ENCODE assay signal across 8 cellular contexts in genomic region chr17:8375738-8376259, GRCh38. TPM values are rescaled to one million over a fixed set of nuclear protein-coding genes. Genes with fewer than 3 reads are reported as not detected.
A peak's percentile ranks its signal among the peaks of the same experiment; 100 is the strongest.
DNase-seq lines count a peak whose midpoint lies in the region; ATAC-seq and TF ChIP-seq lines count a peak whose summit lies in the region.

No MANE protein-coding gene starts in this region.

- no peak for TF ChIP-seq POLR2A in transverse colon (IDR thresholded peaks at IDR 0.05)

- H3K4me1 ChIP-seq in lung (ENCODE audit: control insufficient read depth in 2 of 2, insufficient read depth in 2 of 2, low read length in 2 of 2) (peaks cover 7 to 14% of the 10 kb centered on the region in 2 donors), transverse colon (peaks cover 3 to 41% (median 23%) of the 10 kb centered on the region in 4 donors)

- H3K36me3 ChIP-seq in lung (ENCODE audit: control insufficient read depth in 2 of 2, insufficient read depth in 2 of 2, low read length in 2 of 2): peaks cover 18 to 26% of the 10 kb centered on the region in 2 donors
- H3K36me3 ChIP-seq in transverse colon: peaks cover 0 to 33% (median 10%) of the 10 kb centered on the region in 4 donors

- intact Hi-C loops in transverse colon (cut with DNase I; ENCODE audit: low total_unique reads): no loop called here

- in situ Hi-C loops in GM13976 (cut with MboI; ENCODE audit: low sequenced_read_pairs, unreplicated experiment): no loop called here
- in situ Hi-C loops in transverse colon (cut with MboI; ENCODE audit: low pct_ligation_motif_present in 1 of 4, low pct_unique_long_range_greater_than_20kb in 1 of 4, low sequenced_read_pairs in 3 of 4): no loop called here

- ATAC-seq in lung (ENCODE audit: insufficient read depth, low FRiP score) (peak; percentile 14), HG03135 (IDR thresholded peaks at IDR 0.05; ENCODE audit: unreplicated experiment) (no peak)

- H3K27ac ChIP-seq in cingulate gyrus (ENCODE audit: low read depth, low read length) (peak overlapping the region; percentile 96), lung (ENCODE audit: low read depth in 1 of 2, low read length in 1 of 2) (peak overlapping the region; percentile 89 to 90), transverse colon (peak overlapping the region; percentile 85 to 87 (median 86))

- TF ChIP-seq CTCF in GM13976 (IDR thresholded peaks at IDR 0.05; ENCODE audit: borderline replicate concordance, control extremely low read depth, extremely low read depth, insufficient read depth, missing control alignments) (no peak), lung (IDR thresholded peaks at IDR 0.05; ENCODE audit: control extremely low read depth, extremely low read depth) (no peak), transverse colon (IDR thresholded peaks at IDR 0.05) (no peak)

- H3K27me3 ChIP-seq in lung (ENCODE audit: control insufficient read depth, insufficient read depth) (no peaks in the 10 kb centered on the region), transverse colon (no peaks in the 10 kb centered on the region)

- WGBS in lung, 2 donors: 22 to 26% methylated on average over 18 of the region's 18 CpGs
- 20 to 23% methylated on average over 7 to 18 of the region's 18 CpGs for WGBS in transverse colon (ENCODE audit: low coverage in 1 of 2), 2 donors

- H3K9me3 ChIP-seq in lung (ENCODE audit: control insufficient read depth in 2 of 2, insufficient read depth in 1 of 2, low read length in 1 of 2): no peaks in the 10 kb centered on the region
- no peaks in the 10 kb centered on the region for H3K9me3 ChIP-seq in transverse colon

- DNase-seq in GM13976 (ENCODE audit: low spot score): peak; percentile 46
- peak; percentile 57 for DNase-seq in NCI-H2171 treated with DMSO at 0.1 percent for 48 hours (lab: John Stamatoyannopoulos, UW)
- DNase-seq in lung (ENCODE audit: low spot score): no peak
- no peak for DNase-seq in transverse colon
- no peak for DNase-seq in COLO829 (ENCODE audit: low spot score)
- DNase-seq in NCI-H446 (lab: John Stamatoyannopoulos, UW): no peak

- H3K4me3 ChIP-seq in lung (peak overlapping the region; percentile 66), transverse colon (peak overlapping the region; percentile 40 to 69 (median 48))

- TF ChIP-seq EP300 in transverse colon (IDR thresholded peaks at IDR 0.05; ENCODE audit: low read depth): no peak

RNA-seq across cellular contexts. Expression of gene RPL26, which starts 7.2 kb away (rescaled TPM):
- total RNA-seq in lung (1,000 to 10,000 TPM; 1,016 to 2,549 TPM), transverse colon (1,000 to 10,000 TPM in 3 of 4 donors, 100 to 1,000 TPM in 1; 714 to 2,921 (median 2,064) TPM)
- 1,000 to 10,000 TPM; 2,664 to 2,820 TPM for polyA plus RNA-seq in lung

RNA-seq across cellular contexts. Expression of gene RNF222, which starts 21.8 kb away (rescaled TPM):
- total RNA-seq in lung: not detected
- polyA plus RNA-seq in lung: not detected
- total RNA-seq in transverse colon: not detected

RNA-seq across cellular contexts. Expression of gene ODF4, which starts 36.2 kb away (rescaled TPM):
- total RNA-seq in lung: not detected
- not detected for polyA plus RNA-seq in lung
- total RNA-seq in transverse colon: not detected

RNA-seq across cellular contexts. Expression of gene NDEL1, which starts 59.9 kb away (rescaled TPM):
- total RNA-seq in lung (100 to 1,000 TPM in 1 of 2 donors, 10 to 100 TPM in 1; 58.5 to 101 TPM), transverse colon (10 to 100 TPM; 28.3 to 82.4 (median 77.2) TPM)
- polyA plus RNA-seq in lung: 10 to 100 TPM; 25.2 to 52.4 TPM

Comparison
In these comparisons a context has a peak if more than half of its experiments do, and no peak if none do; other contexts are left out.
1. DNase-seq: peak in GM13976 (single experiment) and NCI-H2171 treated with DMSO at 0.1 percent for 48 hours (single experiment); none in lung (single experiment), transverse colon (single experiment), COLO829 (single experiment) and NCI-H446 (0 of 2).
2. Peak in every context shown above with its lines, with median percentiles within 50 percentile points of each other: H3K27ac ChIP-seq.